21 cellular contexts compared by ENCODE assay signal in the genomic region with DNA sequence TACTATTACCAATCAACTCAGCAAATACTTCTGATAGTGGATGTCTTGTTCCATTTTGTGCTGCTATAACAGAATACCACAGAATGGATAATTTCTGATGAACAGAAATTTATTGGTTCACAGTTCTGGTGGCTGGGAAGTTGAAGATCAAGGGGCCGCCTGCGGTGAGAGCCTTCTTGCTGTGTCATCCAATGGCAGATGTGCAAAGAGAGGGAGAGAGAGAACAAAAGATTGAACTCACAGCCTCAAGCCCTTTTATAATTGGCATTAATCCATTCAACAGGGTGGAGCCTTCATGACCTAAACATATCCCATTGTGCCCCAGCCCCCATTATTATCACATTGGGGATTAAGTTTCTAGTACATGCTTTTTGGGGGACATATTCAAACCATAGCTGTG.
"Had no signal": no experiment of that assay in that cellular context is flagged by ENCODE, and none has a peak within 500 bp of the region (broad histone marks: within the 10 kb centered on the region; RNA-seq: fewer than 3 reads in every experiment).

No MANE protein-coding gene starts in this region.

- H3K4me1 Mint-ChIP-seq: naive B cell; nephron progenitor cell; stimulated activated naive CD8-positive, alpha-beta T cell treated with anti-CD3 and anti-CD28 coated beads, Interleukin-15, amount 100 ng/mL, for 72 hours had no signal

- H3K36me3 Mint-ChIP-seq: naive B cell; stimulated activated naive B cell treated with anti-CD40 and anti-IgM and Interleukin-4, amounts not matched to agents 10 μg/mL and 1 μg/mL and 100 μg/mL, for 72 hours had no signal

- FAIRE-seq: endometrium, frontal cortex, islet of Langerhans had no signal

- DNase-seq: effector memory CD4-positive, alpha-beta T cell; heart right ventricle; hypothalamus; kidney glomerular epithelial cell; mesendoderm; naive B cell; nephron progenitor cell; psoas muscle; spleen; stimulated activated CD4-positive, alpha-beta T cell treated with anti-CD3 and anti-CD28 coated beads, Interleukin-15, amount 100 ng/mL, for 24 hours; stimulated activated CD4-positive, alpha-beta T cell treated with anti-CD3 and anti-CD28 coated beads, Interleukin-2, amount 100 ng/mL, for 24 hours; stimulated activated CD4-positive, alpha-beta T cell treated with anti-CD3 and anti-CD28 coated beads, Interleukin-4, amount 100 ng/mL, for 4 hours; stimulated activated naive B cell treated with anti-CD40 and anti-IgM and Interleukin-4, amounts not matched to agents 10 μg/mL and 1 μg/mL and 100 μg/mL, for 72 hours; stimulated activated naive CD8-positive, alpha-beta T cell treated with anti-CD3 and anti-CD28 coated beads, Interleukin-15, amount 100 ng/mL, for 72 hours; testis; transverse colon had no signal

- ATAC-seq: esophagus mucosa; heart right ventricle; psoas muscle; sciatic nerve; stimulated activated naive B cell treated with anti-CD40 and anti-IgM and Interleukin-4, amounts not matched to agents 10 μg/mL and 1 μg/mL and 100 μg/mL, for 72 hours; stimulated activated naive CD8-positive, alpha-beta T cell treated with anti-CD3 and anti-CD28 coated beads, Interleukin-15, amount 100 ng/mL, for 72 hours had no signal

- H3K27ac Mint-ChIP-seq: naive B cell; nephron progenitor cell; stimulated activated naive B cell treated with anti-CD40 and anti-IgM and Interleukin-4, amounts not matched to agents 10 μg/mL and 1 μg/mL and 100 μg/mL, for 72 hours; stimulated activated naive CD8-positive, alpha-beta T cell treated with anti-CD3 and anti-CD28 coated beads, Interleukin-15, amount 100 ng/mL, for 72 hours had no signal

- H3K27me3 Mint-ChIP-seq: stimulated activated naive CD8-positive, alpha-beta T cell treated with anti-CD3 and anti-CD28 coated beads, Interleukin-15, amount 100 ng/mL, for 72 hours had no signal

- H3K4me3 Mint-ChIP-seq: naive B cell; nephron progenitor cell; stimulated activated naive B cell treated with anti-CD40 and anti-IgM and Interleukin-4, amounts not matched to agents 10 μg/mL and 1 μg/mL and 100 μg/mL, for 72 hours; stimulated activated naive CD8-positive, alpha-beta T cell treated with anti-CD3 and anti-CD28 coated beads, Interleukin-15, amount 100 ng/mL, for 72 hours had no signal

- H3K9me3 Mint-ChIP-seq: stimulated activated naive B cell treated with anti-CD40 and anti-IgM and Interleukin-4, amounts not matched to agents 10 μg/mL and 1 μg/mL and 100 μg/mL, for 72 hours; stimulated activated naive CD8-positive, alpha-beta T cell treated with anti-CD3 and anti-CD28 coated beads, Interleukin-15, amount 100 ng/mL, for 72 hours had no signal
